Comparison of ENCODE assay signal across 8 cellular contexts in the genomic region with DNA sequence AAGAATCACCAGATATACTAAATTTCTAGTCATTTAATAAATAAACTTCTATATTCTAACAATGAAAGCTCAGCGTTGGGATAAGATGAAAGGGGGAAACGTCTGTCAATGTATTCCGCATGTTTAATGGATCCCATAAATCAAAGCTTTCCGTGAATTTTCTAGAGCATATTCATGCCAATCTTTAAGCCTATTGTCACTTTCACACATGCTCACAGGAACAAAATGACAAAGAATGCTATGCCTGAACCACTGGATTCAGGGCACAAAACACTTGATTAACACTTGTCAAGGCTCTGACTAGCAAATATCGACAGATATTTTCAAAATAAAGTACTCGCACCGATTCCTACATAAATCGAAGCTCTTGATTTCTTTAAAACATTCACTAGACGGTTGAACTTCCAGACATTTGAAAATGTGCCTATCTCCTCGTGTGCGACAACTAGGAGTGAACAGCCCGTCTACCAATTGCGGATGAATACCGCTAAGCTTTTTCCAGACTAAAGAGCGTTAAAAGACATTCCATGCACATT. TPM values are rescaled to one million over a fixed set of nuclear protein-coding genes. Genes with fewer than 3 reads are reported as not detected.
DNase-seq lines count a peak whose midpoint lies in the region; ATAC-seq, FAIRE-seq and TF ChIP-seq lines count a peak whose summit lies in the region.

No MANE protein-coding gene starts in this region.

- peak overlapping the region; percentile 68 to 94 for H3K9ac ChIP-seq in colonic mucosa (ENCODE audit: low read depth in 2 of 2, low read length in 2 of 2)

- H3K4me3 Mint-ChIP-seq in natural killer cell: peak overlapping the region; percentile 98

- FAIRE-seq in HTR-8/SVneo (lab: Jason Lieb, UNC): no peak

- no peak for ATAC-seq in natural killer cell
- no peak for ATAC-seq in GM19328 (IDR thresholded peaks at IDR 0.05; ENCODE audit: unreplicated experiment)
- no peak for ATAC-seq in HG03571 (IDR thresholded peaks at IDR 0.05; ENCODE audit: unreplicated experiment)

- intact Hi-C loops in colonic mucosa (cut with DNase I): loop anchor here (5.0 kb wide), 1 partner anchor 187 kb away; no protein-coding TSS in a partner anchor
- intact Hi-C loops in natural killer cell (cut with micrococcal nuclease): loop anchor here (1.0 to 10.0 kb wide), 3 partner anchors 186 to 256 kb away; partner anchors contain the start of gene GORASP2

- H3K27me3 ChIP-seq in colonic mucosa: no peaks in the 10 kb centered on the region

- peak overlapping the region; percentile 92 for H3K27ac ChIP-seq in colonic mucosa

- H3K4me3 ChIP-seq in colonic mucosa: peak overlapping the region; percentile 68

- no peaks in the 10 kb centered on the region for H3K36me3 Mint-ChIP-seq in natural killer cell

- peaks cover 4% of the 10 kb centered on the region for H3K4me1 ChIP-seq in colonic mucosa

- H3K9me3 Mint-ChIP-seq in natural killer cell: no peaks in the 10 kb centered on the region

- H3K4me1 Mint-ChIP-seq in natural killer cell: peaks cover 48 to 55% of the 10 kb centered on the region in 2 donors

- no peaks in the 10 kb centered on the region for H3K9me3 ChIP-seq in colonic mucosa

- no peaks in the 10 kb centered on the region for H3K27me3 Mint-ChIP-seq in natural killer cell (ENCODE audit: low read depth in 2 of 2)

- H3K27ac Mint-ChIP-seq in natural killer cell: peak overlapping the region; percentile 87 to 96

- no peaks in the 10 kb centered on the region for H3K36me3 ChIP-seq in colonic mucosa

- DNase-seq in NCI-H1417 (lab: John Stamatoyannopoulos, UW) (peak in 2 of 3 experiments; percentile 36 to 62), NCI-H1417 treated with DMSO at 0.1 percent for 48 hours (lab: John Stamatoyannopoulos, UW) (no peak), NCI-H526 treated with DMSO at 0.1 percent for 48 hours (lab: John Stamatoyannopoulos, UW) (peak; percentile 74), colonic mucosa (no peak), natural killer cell (no peak), HTR-8/SVneo (ENCODE audit: insufficient read length, low spot score) (no peak)

- TF ChIP-seq CTCF in colonic mucosa (IDR thresholded peaks at IDR 0.05): no peak
- no peak for TF ChIP-seq CTCF in natural killer cell (IDR thresholded peaks at IDR 0.05)

RNA-seq across cellular contexts. Expression of gene TLK1, which starts 1.8 kb away (rescaled TPM):
- 10 to 100 TPM; 69.5 to 82.8 TPM for total RNA-seq in colonic mucosa
- total RNA-seq in natural killer cell: 100 to 1,000 TPM in 1 of 3 donors, 10 to 100 TPM in 2; 90.9 to 101 (median 91.2) TPM

Comparison
In these comparisons a context has a peak if more than half of its experiments do, and no peak if none do; other contexts are left out.
1. DNase-seq: peak in NCI-H1417 (2 of 3) and NCI-H526 treated with DMSO at 0.1 percent for 48 hours (single experiment); none in NCI-H1417 treated with DMSO at 0.1 percent for 48 hours (single experiment), colonic mucosa (single experiment), natural killer cell (single experiment) and HTR-8/SVneo (single experiment).